In the genomic region with DNA sequence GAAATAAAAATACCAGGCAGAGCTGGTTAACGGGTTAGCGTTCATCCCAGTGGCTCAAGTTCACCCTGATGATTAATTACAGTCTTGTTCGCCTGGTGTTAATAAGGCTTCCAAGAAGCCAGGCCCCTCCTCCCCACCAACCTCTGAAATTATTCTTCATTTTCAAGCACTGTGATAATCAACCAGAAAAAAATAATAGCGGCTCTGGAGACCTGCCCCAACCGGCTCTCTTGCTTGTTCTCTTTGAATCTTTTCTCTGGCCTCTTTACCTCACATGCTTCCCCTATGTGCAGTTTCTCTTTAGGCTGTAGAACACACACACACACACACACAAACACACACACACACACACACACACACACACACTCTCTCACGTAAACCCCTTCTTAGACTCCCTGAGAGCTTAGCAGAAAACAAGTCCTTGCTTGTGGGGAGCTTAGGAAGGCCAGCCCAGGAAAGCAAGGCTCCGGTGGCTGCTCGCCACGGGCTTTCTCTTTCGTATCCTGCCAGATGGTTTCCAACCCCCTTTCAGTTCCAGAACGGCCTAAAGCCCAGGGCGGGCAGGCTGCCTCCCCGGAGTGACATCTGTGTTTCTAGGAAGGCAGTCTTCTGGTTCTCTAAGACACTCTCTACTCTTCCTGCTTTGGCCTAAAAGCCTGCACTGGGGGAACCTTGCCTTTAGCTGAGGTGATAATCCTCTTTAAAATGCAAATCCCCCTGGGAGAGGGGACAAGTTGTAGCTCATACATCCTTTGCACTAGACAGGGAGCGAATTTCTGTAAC, we compare ENCODE assay signal across 1 cellular context.
A peak's percentile ranks its signal among the peaks of the same experiment; 100 is the strongest.
TF ChIP-seq lines count a peak whose summit lies in the region.

No MANE protein-coding gene starts in this region.

TF ChIP-seq in K562, 482 proteins besides CTCF, POLR2A, EP300 and RAD21 (continued from another document):
- TF ChIP-seq SRSF9 (IDR thresholded peaks at IDR 0.05; ENCODE audit: borderline replicate concordance, low read depth, low read length) = no peak
- TF ChIP-seq, protein P1, sequence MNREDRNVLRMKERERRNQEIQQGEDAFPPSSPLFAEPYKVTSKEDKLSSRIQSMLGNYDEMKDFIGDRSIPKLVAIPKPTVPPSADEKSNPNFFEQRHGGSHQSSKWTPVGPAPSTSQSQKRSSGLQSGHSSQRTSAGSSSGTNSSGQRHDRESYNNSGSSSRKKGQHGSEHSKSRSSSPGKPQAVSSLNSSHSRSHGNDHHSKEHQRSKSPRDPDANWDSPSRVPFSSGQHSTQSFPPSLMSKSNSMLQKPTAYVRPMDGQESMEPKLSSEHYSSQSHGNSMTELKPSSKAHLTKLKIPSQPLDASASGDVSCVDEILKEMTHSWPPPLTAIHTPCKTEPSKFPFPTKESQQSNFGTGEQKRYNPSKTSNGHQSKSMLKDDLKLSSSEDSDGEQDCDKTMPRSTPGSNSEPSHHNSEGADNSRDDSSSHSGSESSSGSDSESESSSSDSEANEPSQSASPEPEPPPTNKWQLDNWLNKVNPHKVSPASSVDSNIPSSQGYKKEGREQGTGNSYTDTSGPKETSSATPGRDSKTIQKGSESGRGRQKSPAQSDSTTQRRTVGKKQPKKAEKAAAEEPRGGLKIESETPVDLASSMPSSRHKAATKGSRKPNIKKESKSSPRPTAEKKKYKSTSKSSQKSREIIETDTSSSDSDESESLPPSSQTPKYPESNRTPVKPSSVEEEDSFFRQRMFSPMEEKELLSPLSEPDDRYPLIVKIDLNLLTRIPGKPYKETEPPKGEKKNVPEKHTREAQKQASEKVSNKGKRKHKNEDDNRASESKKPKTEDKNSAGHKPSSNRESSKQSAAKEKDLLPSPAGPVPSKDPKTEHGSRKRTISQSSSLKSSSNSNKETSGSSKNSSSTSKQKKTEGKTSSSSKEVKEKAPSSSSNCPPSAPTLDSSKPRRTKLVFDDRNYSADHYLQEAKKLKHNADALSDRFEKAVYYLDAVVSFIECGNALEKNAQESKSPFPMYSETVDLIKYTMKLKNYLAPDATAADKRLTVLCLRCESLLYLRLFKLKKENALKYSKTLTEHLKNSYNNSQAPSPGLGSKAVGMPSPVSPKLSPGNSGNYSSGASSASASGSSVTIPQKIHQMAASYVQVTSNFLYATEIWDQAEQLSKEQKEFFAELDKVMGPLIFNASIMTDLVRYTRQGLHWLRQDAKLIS (CRISPR knock-in tag; IDR thresholded peaks at IDR 0.05) = no peak
- TF ChIP-seq TAF7 (tag; IDR thresholded peaks at IDR 0.05) = no peak
- 0 out of 2 replicates have a peak, but pooled peaks have one; percentile 53 for TF ChIP-seq ZNF584 (CRISPR knock-in tag; IDR thresholded peaks at IDR 0.05; ENCODE audit: low read depth)
- TF ChIP-seq TCFL5 (CRISPR knock-in tag; conservative IDR thresholded peaks at IDR 0.05) = no peak
- TF ChIP-seq, protein P2, sequence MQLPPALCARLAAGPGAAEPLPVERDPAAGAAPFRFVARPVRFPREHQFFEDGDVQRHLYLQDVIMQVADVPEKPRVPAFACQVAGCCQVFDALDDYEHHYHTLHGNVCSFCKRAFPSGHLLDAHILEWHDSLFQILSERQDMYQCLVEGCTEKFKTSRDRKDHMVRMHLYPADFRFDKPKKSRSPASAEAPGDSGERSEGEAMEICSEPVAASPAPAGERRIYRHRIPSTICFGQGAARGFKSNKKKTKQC (CRISPR knock-in tag; IDR thresholded peaks at IDR 0.05) = no peak
- TF ChIP-seq ZNF274 (IDR thresholded peaks at IDR 0.05; ENCODE audit: borderline replicate concordance, low read depth, low read length) = no peak
- TF ChIP-seq ELF4 (CRISPR knock-in tag; IDR thresholded peaks at IDR 0.05) = peak; percentile 92; the same call in 1 of the 2 replicates
- TF ChIP-seq CREB1 (IDR thresholded peaks at IDR 0.05) = no peak
- no peak for TF ChIP-seq CREB1 (CRISPR knock-in tag; IDR thresholded peaks at IDR 0.05)
- TF ChIP-seq CHD4 (IDR thresholded peaks at IDR 0.05; ENCODE audit: insufficient read depth, insufficient replicate concordance, low read depth, low read length, poor library complexity, severe bottlenecking) = no peak
- TF ChIP-seq ARID1B (IDR thresholded peaks at IDR 0.05) = peak; percentile 16; the same call in 1 of the 2 replicates
- no peak for TF ChIP-seq RBM39 (optimal IDR thresholded peaks at IDR 0.05; ENCODE audit: low read depth, low read length)
- TF ChIP-seq ZFX (CRISPR knock-in tag; IDR thresholded peaks at IDR 0.05) = no peak
TF ChIP-seq in K562: peak in this region for 11.
